Comparison of ENCODE assay signal across 1 cellular context in genomic region chr2:119102964-119103363, GRCh38.
"Had no signal": no experiment of that assay in that cellular context is flagged by ENCODE, and none has a peak within 500 bp of the region (broad histone marks: within the 10 kb centered on the region; RNA-seq: fewer than 3 reads in every experiment).

No MANE protein-coding gene starts in this region.

- H3K4me3 ChIP-seq: GM12878 had no signal

- ATAC-seq: GM12878 had no signal
